ENCODE assay signal across 12 cellular contexts in the genomic region with DNA sequence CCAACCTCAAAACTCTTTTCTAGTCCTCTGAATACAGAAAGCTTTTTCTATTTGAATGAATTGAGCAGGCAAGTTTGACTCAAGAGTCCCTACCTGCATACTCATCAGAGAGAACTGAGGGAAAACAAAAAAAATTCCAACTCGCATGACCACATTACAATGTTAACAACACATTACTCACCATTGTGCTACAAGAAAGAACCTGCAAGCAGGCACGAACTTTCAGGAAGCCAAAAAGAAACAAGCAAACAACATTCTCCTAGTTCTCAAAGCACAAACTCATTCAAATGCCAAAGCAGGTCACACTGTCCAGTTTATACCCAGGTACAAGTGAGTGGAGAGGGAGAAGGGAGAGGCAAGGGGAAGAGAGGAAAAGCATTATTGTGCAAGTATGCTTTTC. TPM values are rescaled to one million over a fixed set of nuclear protein-coding genes. Genes with fewer than 3 reads are reported as not detected.
DNase-seq lines count a peak whose midpoint lies in the region; ATAC-seq and TF ChIP-seq lines count a peak whose summit lies in the region.
"Had no signal": no experiment of that assay in that cellular context is flagged by ENCODE, and none has a peak within 500 bp of the region (broad histone marks: within the 10 kb centered on the region; RNA-seq: fewer than 3 reads in every experiment).

No MANE protein-coding gene starts in this region.

- peaks cover 23% of the 10 kb centered on the region for H3K4me1 Mint-ChIP-seq in progenitor cell of endocrine pancreas (ENCODE audit: low read depth)
- H3K4me1 Mint-ChIP-seq in T-helper 17 cell = peaks cover 16% of the 10 kb centered on the region

- DNase-seq in stimulated activated CD4-positive, alpha-beta T cell treated with anti-CD3 and anti-CD28 coated beads, Interleukin-4, amount 100 ng/mL, for 24 hours = peak; percentile 30
- no peak for DNase-seq in stimulated activated CD4-positive, alpha-beta T cell treated with anti-CD3 and anti-CD28 coated beads, Interleukin-4, amount 100 ng/mL, for 1 hour
- DNase-seq in amniotic epithelial cell (ENCODE audit: low read depth) (peak; percentile 79), left lobe of liver (ENCODE audit: low spot score) (no peak), progenitor cell of endocrine pancreas (ENCODE audit: low spot score, unreplicated experiment) (no peak), T-helper 17 cell (no peak)
- DNase-seq: CD4-positive, CD25-positive, alpha-beta regulatory T cell; left ventricle myocardium superior; NCI-H1436 treated with DMSO at 0.1 percent for 48 hours; SHP77 treated with DMSO at 0.1 percent for 48 hours had no signal

- H3K27me3 Mint-ChIP-seq in progenitor cell of endocrine pancreas (no peaks in the 10 kb centered on the region), T-helper 17 cell (no peaks in the 10 kb centered on the region)
- H3K27me3 Mint-ChIP-seq: CD4-positive, CD25-positive, alpha-beta regulatory T cell had no signal

- H3K9me3 ChIP-seq in T-helper 17 cell (ENCODE audit: control insufficient read depth, low read length, poor library complexity, severe bottlenecking) = no peaks in the 10 kb centered on the region

- H3K27ac Mint-ChIP-seq in progenitor cell of endocrine pancreas (no peak overlapping the region), T-helper 17 cell (no peak overlapping the region)
- H3K27ac Mint-ChIP-seq: CD4-positive, CD25-positive, alpha-beta regulatory T cell had no signal

- no peak overlapping the region for H3K4me3 Mint-ChIP-seq in progenitor cell of endocrine pancreas (ENCODE audit: low read depth)
- H3K4me3 Mint-ChIP-seq in T-helper 17 cell = no peak overlapping the region
- H3K4me3 Mint-ChIP-seq: CD4-positive, CD25-positive, alpha-beta regulatory T cell had no signal

- H3K36me3 Mint-ChIP-seq in progenitor cell of endocrine pancreas (ENCODE audit: insufficient read depth) (peaks cover 8% of the 10 kb centered on the region), T-helper 17 cell (ENCODE audit: low read depth) (peaks cover 2% of the 10 kb centered on the region)

- H3K9me3 Mint-ChIP-seq in progenitor cell of endocrine pancreas (ENCODE audit: low read depth) = no peaks in the 10 kb centered on the region
- H3K9me3 Mint-ChIP-seq: CD4-positive, CD25-positive, alpha-beta regulatory T cell had no signal

- peak; percentile 33 for ATAC-seq in left lobe of liver
- no peak for ATAC-seq in GM19351 (IDR thresholded peaks at IDR 0.05; ENCODE audit: unreplicated experiment)
- ATAC-seq in HG03108 (IDR thresholded peaks at IDR 0.05; ENCODE audit: unreplicated experiment) = no peak
- ATAC-seq in T-helper 17 cell = no peak
- ATAC-seq: left ventricle myocardium superior had no signal

- no peak for TF ChIP-seq CTCF in progenitor cell of endocrine pancreas (IDR thresholded peaks at IDR 0.05; ENCODE audit: unreplicated experiment)

RNA-seq across cellular contexts. Expression of gene OTUD7B, which starts 14.6 kb away (rescaled TPM):
- total RNA-seq in left lobe of liver = 19.1 TPM
- 29.1 and 30.3 TPM in 2 replicates for total RNA-seq in progenitor cell of endocrine pancreas
- total RNA-seq in T-helper 17 cell = 10 to 100 TPM in 1 of 2 donors, 1 to 10 TPM in 1; 5.9 to 10.5 TPM

RNA-seq across cellular contexts. Expression of gene MTMR11, which starts 59.2 kb away (rescaled TPM):
- total RNA-seq in left lobe of liver = 1.7 TPM
- 8.5 and 10.6 TPM in 2 replicates for total RNA-seq in progenitor cell of endocrine pancreas
- total RNA-seq in T-helper 17 cell = under 1 TPM; 0.35 to 0.73 TPM

Comparison
In these comparisons a context has a peak if more than half of its experiments do, and no peak if none do; other contexts are left out.
1. DNase-seq: peak in stimulated activated CD4-positive, alpha-beta T cell treated with anti-CD3 and anti-CD28 coated beads, Interleukin-4, amount 100 ng/mL, for 24 hours (single experiment) and amniotic epithelial cell (single experiment); none in stimulated activated CD4-positive, alpha-beta T cell treated with anti-CD3 and anti-CD28 coated beads, Interleukin-4, amount 100 ng/mL, for 1 hour (single experiment), left lobe of liver (single experiment), progenitor cell of endocrine pancreas (single experiment) and T-helper 17 cell (0 of 3).